8 cellular contexts compared by ENCODE assay signal in the genomic region with DNA sequence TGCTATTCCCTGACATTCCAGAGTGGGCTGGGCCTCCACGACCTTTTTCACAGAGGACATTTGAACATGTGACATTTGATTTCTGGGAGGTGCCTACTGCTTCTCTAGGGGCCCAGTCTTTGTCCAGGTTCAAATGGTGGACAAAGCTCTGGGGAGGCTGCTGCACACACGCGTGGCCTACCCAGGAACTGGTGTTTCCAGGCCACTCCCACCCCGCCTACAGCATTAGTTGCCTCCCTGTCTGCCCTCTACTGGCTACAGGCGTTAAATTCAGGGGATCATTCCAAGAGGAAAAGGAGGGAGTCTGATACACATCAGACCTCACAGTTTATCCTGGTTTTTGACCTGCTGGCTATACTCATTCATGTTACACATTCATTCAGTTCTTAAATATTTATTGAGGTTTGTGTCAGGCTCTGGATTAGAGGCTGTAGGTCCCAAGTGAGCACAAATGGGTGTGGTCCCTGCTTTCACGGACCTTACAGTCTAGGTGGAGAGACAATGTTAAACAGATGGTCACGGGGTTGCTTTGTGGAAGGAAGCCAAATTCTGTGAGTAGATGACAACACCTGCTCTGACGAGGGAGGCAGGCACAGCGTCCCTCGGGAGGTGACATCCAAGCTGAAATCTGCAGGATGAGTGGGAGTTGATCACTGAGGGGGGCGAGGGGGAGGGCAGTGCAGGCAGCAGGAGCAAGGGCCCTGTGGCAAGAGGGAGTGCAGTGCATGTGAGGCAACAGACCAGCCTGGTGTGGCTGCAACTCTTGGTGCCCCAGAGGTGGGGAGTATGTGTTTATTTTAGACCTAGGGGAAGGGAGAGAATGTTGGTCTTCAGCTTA. TPM values are rescaled to one million over a fixed set of nuclear protein-coding genes. Genes with fewer than 3 reads are reported as not detected.
DNase-seq lines count a peak whose midpoint lies in the region; ATAC-seq, FAIRE-seq and TF ChIP-seq lines count a peak whose summit lies in the region.

No MANE protein-coding gene starts in this region.

- H3K36me3 ChIP-seq in fibroblast of lung (ENCODE audit: control insufficient read depth, insufficient read depth, low read length): peaks cover 2% of the 10 kb centered on the region

- H4K20me1 ChIP-seq in fibroblast of lung (ENCODE audit: control insufficient read depth, extremely low read depth, insufficient read depth, low read length): no peaks in the 10 kb centered on the region

- H3K4me3 ChIP-seq in fibroblast of lung (replicated peaks in 1 of 4; ENCODE audit: control extremely low read depth in 1 of 4, insufficient read depth in 1 of 4, low read depth in 3 of 4, low read length in 4 of 4): no peak overlapping the region

- H3K9me3 ChIP-seq in fibroblast of lung (ENCODE audit: control insufficient read depth, insufficient read depth, low read depth, low read length): no peaks in the 10 kb centered on the region

- H3K36me3 Mint-ChIP-seq in natural killer cell: no peaks in the 10 kb centered on the region

- no peak overlapping the region for H3K27ac ChIP-seq in fibroblast of lung (ENCODE audit: insufficient read depth, low read length)

- DNase-seq in A172 (ENCODE audit: low spot score) (peak; percentile 78), GM12892 (ENCODE audit: insufficient read length) (peak; percentile 56), NCI-H2107 treated with DMSO at 0.1 percent for 48 hours (lab: John Stamatoyannopoulos, UW; ENCODE audit: unreplicated experiment) (peak; percentile 67), fibroblast of lung (ENCODE audit: low read depth in 2 of 2) (peak; percentile 57 to 70), non-pigmented ciliary epithelial cell (ENCODE audit: low read depth) (peak; percentile 38), natural killer cell (no peak)
- DNase-seq in activated CD4-positive, alpha-beta T cell treated with anti-CD3 and anti-CD28 coated beads for 48 hours: peak; percentile 73

- intact Hi-C loops in natural killer cell (cut with micrococcal nuclease): no loop called here

- H3K27me3 ChIP-seq in fibroblast of lung (ENCODE audit: control insufficient read depth, insufficient read depth, low read length): no peaks in the 10 kb centered on the region

- TF ChIP-seq POLR2A in GM12892 (IDR thresholded peaks at IDR 0.05; ENCODE audit: low read depth, low read length): no peak

- no peak overlapping the region for H2AFZ ChIP-seq in fibroblast of lung (ENCODE audit: low read length)

- no peaks in the 10 kb centered on the region for H3K79me2 ChIP-seq in fibroblast of lung (ENCODE audit: control insufficient read depth, insufficient read depth, low read length)

- H3K27me3 Mint-ChIP-seq in natural killer cell (ENCODE audit: low read depth in 2 of 2): no peaks in the 10 kb centered on the region

- H3K4me2 ChIP-seq in fibroblast of lung (ENCODE audit: extremely low read depth, insufficient read depth, low read length): no peak overlapping the region

- ATAC-seq in HG02884 (IDR thresholded peaks at IDR 0.05; ENCODE audit: unreplicated experiment) (peak; percentile 83), natural killer cell (no peak)

- no peak overlapping the region for H3K9ac ChIP-seq in fibroblast of lung (ENCODE audit: insufficient read depth, low read length)

- H3K9me3 Mint-ChIP-seq in natural killer cell: no peaks in the 10 kb centered on the region

- no peak overlapping the region for H3K27ac Mint-ChIP-seq in natural killer cell

- peak; percentile 75 to 86 for TF ChIP-seq CTCF in fibroblast of lung (conservative IDR thresholded peaks at IDR 0.05 in 1 of 2, IDR thresholded peaks at IDR 0.05 in 1 of 2; ENCODE audit: low read depth in 1 of 2, low read length in 2 of 2)
- TF ChIP-seq CTCF in natural killer cell (IDR thresholded peaks at IDR 0.05): no peak

- FAIRE-seq in GM12892 (lab: Jason Lieb, UNC): peak; percentile 70

- H3K4me1 Mint-ChIP-seq in natural killer cell: no peaks in the 10 kb centered on the region

- H3K4me1 ChIP-seq in fibroblast of lung (ENCODE audit: control insufficient read depth, extremely low read depth, insufficient read depth, low read length): peaks cover under 1% of the 10 kb centered on the region

- H3K4me3 Mint-ChIP-seq in natural killer cell: no peak overlapping the region

RNA-seq across cellular contexts. Expression of a gene that starts 11.8 kb away (rescaled TPM):
- 5.6 and 6.0 TPM in 2 replicates for total RNA-seq in A172 (2014; rRNA removed; shearing (Covaris generic))
- polyA plus RNA-seq in GM12892 (2012; ENCODE audit: missing spikeins): 0.08 TPM
- total RNA-seq in fibroblast of lung (9.6 and 10.3 TPM in 2 replicates), natural killer cell (not detected)
- polyA plus RNA-seq in fibroblast of lung: 5.7 and 10.4 TPM in 2 replicates
- 3.6 and 6.5 TPM in 2 replicates for polyA plus RNA-seq in fibroblast of lung (2012)
- polyA minus RNA-seq in fibroblast of lung (ENCODE audit: low replicate concordance): 4.2 and 4.6 TPM in 2 replicates
